Comparison of ENCODE assay signal across 3 cellular contexts in the genomic region with DNA sequence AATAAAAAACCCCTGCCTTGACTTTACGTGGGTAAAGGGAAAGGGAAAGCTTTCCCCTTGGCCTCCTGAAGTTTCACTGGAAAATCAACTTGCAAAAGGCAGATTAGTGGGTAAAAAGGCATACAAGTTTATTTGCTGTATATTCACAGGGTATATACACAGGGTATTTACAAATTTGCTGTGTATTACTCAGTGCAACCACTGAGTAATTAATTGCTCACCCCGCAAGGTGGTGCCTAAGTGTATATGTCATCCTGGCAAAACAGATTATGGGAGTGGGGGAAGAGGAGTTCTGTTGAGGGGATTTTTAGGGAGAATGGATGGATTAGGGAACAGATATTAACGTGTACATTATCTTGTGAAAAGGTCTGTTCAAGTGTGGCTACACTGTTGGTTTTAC.
TF ChIP-seq lines count a peak whose summit lies in the region.

No MANE protein-coding gene starts in this region.

TF ChIP-seq in IMR-90, 13 proteins besides CTCF, POLR2A, EP300 and RAD21:
- TF ChIP-seq CEBPB (IDR thresholded peaks at IDR 0.05; ENCODE audit: low read depth, low read length): no peak
- TF ChIP-seq BHLHE40 (IDR thresholded peaks at IDR 0.05; ENCODE audit: low read depth, low read length): no peak
- TF ChIP-seq NFE2L2 (IDR thresholded peaks at IDR 0.05; ENCODE audit: low read depth, low read length): no peak

TF ChIP-seq in K562, 482 proteins besides CTCF, POLR2A, EP300 and RAD21:
- TF ChIP-seq, protein P1, sequence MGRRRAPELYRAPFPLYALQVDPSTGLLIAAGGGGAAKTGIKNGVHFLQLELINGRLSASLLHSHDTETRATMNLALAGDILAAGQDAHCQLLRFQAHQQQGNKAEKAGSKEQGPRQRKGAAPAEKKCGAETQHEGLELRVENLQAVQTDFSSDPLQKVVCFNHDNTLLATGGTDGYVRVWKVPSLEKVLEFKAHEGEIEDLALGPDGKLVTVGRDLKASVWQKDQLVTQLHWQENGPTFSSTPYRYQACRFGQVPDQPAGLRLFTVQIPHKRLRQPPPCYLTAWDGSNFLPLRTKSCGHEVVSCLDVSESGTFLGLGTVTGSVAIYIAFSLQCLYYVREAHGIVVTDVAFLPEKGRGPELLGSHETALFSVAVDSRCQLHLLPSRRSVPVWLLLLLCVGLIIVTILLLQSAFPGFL (CRISPR knock-in tag; IDR thresholded peaks at IDR 0.05): no peak
- no peak for TF ChIP-seq STAT5A (IDR thresholded peaks at IDR 0.05; ENCODE audit: borderline replicate concordance, low read length)
- no peak for TF ChIP-seq HMG20B (CRISPR knock-in tag; IDR thresholded peaks at IDR 0.05)
- TF ChIP-seq HDAC1 (IDR thresholded peaks at IDR 0.05): no peak
- TF ChIP-seq TEAD1 (CRISPR knock-in tag; IDR thresholded peaks at IDR 0.05): no peak
- no peak for TF ChIP-seq NR2F6 (CRISPR knock-in tag; IDR thresholded peaks at IDR 0.05)
- no peak for TF ChIP-seq ZNF174 (CRISPR knock-in tag; IDR thresholded peaks at IDR 0.05)
- TF ChIP-seq ZKSCAN1 (IDR thresholded peaks at IDR 0.05; ENCODE audit: low read depth, low read length): no peak
- no peak for TF ChIP-seq ZNF224 (CRISPR knock-in tag; IDR thresholded peaks at IDR 0.05)
- TF ChIP-seq ZNF507 (tag; conservative IDR thresholded peaks at IDR 0.05): no peak
- TF ChIP-seq ZNF280B (CRISPR knock-in tag; IDR thresholded peaks at IDR 0.05): no peak
- no peak for TF ChIP-seq IRF9 (tag; IDR thresholded peaks at IDR 0.05)
- TF ChIP-seq NFRKB (IDR thresholded peaks at IDR 0.05; ENCODE audit: low read depth): no peak
- no peak for TF ChIP-seq ZNF639 (CRISPR knock-in tag; conservative IDR thresholded peaks at IDR 0.05 in 1 of 2, IDR thresholded peaks at IDR 0.05 in 1 of 2)
- TF ChIP-seq, protein P2, sequence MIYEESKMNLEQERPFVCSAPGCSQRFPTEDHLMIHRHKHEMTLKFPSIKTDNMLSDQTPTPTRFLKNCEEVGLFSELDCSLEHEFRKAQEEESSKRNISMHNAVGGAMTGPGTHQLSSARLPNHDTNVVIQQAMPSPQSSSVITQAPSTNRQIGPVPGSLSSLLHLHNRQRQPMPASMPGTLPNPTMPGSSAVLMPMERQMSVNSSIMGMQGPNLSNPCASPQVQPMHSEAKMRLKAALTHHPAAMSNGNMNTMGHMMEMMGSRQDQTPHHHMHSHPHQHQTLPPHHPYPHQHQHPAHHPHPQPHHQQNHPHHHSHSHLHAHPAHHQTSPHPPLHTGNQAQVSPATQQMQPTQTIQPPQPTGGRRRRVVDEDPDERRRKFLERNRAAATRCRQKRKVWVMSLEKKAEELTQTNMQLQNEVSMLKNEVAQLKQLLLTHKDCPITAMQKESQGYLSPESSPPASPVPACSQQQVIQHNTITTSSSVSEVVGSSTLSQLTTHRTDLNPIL (CRISPR knock-in tag; IDR thresholded peaks at IDR 0.05): no peak
- TF ChIP-seq TFAM (CRISPR knock-in tag; conservative IDR thresholded peaks at IDR 0.05): no peak
- TF ChIP-seq SMC3 (conservative IDR thresholded peaks at IDR 0.05; ENCODE audit: insufficient read depth, low read depth, low read length): no peak
- no peak for TF ChIP-seq SMAD2 (IDR thresholded peaks at IDR 0.05; ENCODE audit: low read depth, low read length)

TF ChIP-seq in GM23338, 12 proteins besides CTCF, POLR2A, EP300 and RAD21:
- no peak for TF ChIP-seq POLR2AphosphoS5 (IDR thresholded peaks at IDR 0.05; ENCODE audit: low read depth)
- TF ChIP-seq CREB1 (CRISPR knock-in tag; IDR thresholded peaks at IDR 0.05; ENCODE audit: low read depth): no peak
- no peak for TF ChIP-seq ZNF331 (CRISPR knock-in tag; IDR thresholded peaks at IDR 0.05; ENCODE audit: low read depth)
- no peak for TF ChIP-seq EZH2 (IDR thresholded peaks at IDR 0.05; ENCODE audit: low read depth, unreplicated experiment)
